26 cellular contexts compared by ENCODE assay signal in the genomic region with DNA sequence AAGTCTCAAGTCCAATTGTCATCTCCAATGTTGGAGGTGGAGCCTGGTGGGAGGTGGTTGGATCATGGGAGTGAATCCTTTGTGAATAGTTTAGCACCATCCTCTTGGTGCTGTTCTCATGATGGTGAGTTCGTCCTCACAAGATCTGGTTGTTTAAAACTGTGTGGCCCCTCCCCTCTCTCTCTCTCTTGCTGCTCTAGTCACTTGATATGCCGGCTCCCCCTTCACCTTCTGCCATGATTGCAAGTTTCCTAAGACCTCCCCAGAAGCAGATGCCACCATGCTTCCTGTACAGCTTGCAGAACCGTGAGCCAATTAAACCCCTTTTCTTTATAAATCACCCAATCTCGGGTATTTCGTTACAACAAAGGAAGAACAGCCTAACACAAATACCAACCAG.
"Had no signal": no experiment of that assay in that cellular context is flagged by ENCODE, and none has a peak within 500 bp of the region (broad histone marks: within the 10 kb centered on the region; RNA-seq: fewer than 3 reads in every experiment).

No MANE protein-coding gene starts in this region.

- H3K4me3 ChIP-seq: ascending aorta, breast epithelium, cardiac muscle cell, esophagus squamous epithelium, gastroesophageal sphincter had no signal

- H3K36me3 ChIP-seq: ascending aorta, breast epithelium, cardiac muscle cell, esophagus squamous epithelium, gastroesophageal sphincter had no signal

- ATAC-seq: activated CD8-positive, alpha-beta T cell treated with anti-CD3 and anti-CD28 coated beads for 36 hours; activated naive CD4-positive, alpha-beta T cell treated with anti-CD3 and anti-CD28 coated beads, Interleukin-2, amount 50 U/mL, for 72 hours; activated T-cell treated with anti-CD3 and anti-CD28 coated beads, Interleukin-2, amount 50 U/mL, for 4 hours; effector memory CD8-positive, alpha-beta T cell; gastroesophageal sphincter; WTC11 had no signal

- H3K27ac ChIP-seq: ascending aorta, breast epithelium, cardiac muscle cell, esophagus squamous epithelium, gastroesophageal sphincter, VCaP had no signal

- H3K4me1 ChIP-seq: ascending aorta, breast epithelium, esophagus squamous epithelium, gastroesophageal sphincter had no signal

- H3K9me3 ChIP-seq: ascending aorta, breast epithelium, esophagus squamous epithelium had no signal

- DNase-seq: activated CD4-positive, alpha-beta T cell treated with anti-CD3 and anti-CD28 coated beads for 1 hour; activated CD4-positive, alpha-beta T cell treated with anti-CD3 and anti-CD28 coated beads for 4 hours; activated CD4-positive, alpha-beta T cell treated with anti-CD3 and anti-CD28 coated beads, Interleukin-2, amount 10 ng/mL, durations not matched to agents 7 days and 5 days; activated CD4-positive, alpha-beta T cell treated with anti-CD3 and anti-CD28 coated beads, Interleukin-2, amount 50 U/mL, for 4 hours; activated CD8-positive, alpha-beta memory T cell treated with anti-CD3 and anti-CD28 coated beads for 24 hours; activated CD8-positive, alpha-beta T cell treated with anti-CD3 and anti-CD28 coated beads for 36 hours; activated gamma-delta T cell; activated naive CD4-positive, alpha-beta T cell; activated naive CD4-positive, alpha-beta T cell treated with anti-CD3 and anti-CD28 coated beads, Interleukin-2, amount 10 ng/mL, durations not matched to agents 7 days and 5 days; activated naive CD8-positive, alpha-beta T cell treated with anti-CD3 and anti-CD28 coated beads, Interleukin-2, amount 10 ng/mL, durations not matched to agents 7 days and 5 days; activated T-cell treated with anti-CD3 and anti-CD28 coated beads, Interleukin-2, amount 50 U/mL, for 4 hours; cortex of kidney; dermis blood vessel endothelial cell; effector CD4-positive, alpha-beta T cell; effector memory CD8-positive, alpha-beta T cell; erythroblast; esophagus squamous epithelium; foreskin melanocyte; T-helper 2 cell had no signal

- H3K27me3 ChIP-seq: ascending aorta, breast epithelium, cardiac muscle cell, esophagus squamous epithelium had no signal
